ENCODE assay signal across 11 cellular contexts in the genomic region with DNA sequence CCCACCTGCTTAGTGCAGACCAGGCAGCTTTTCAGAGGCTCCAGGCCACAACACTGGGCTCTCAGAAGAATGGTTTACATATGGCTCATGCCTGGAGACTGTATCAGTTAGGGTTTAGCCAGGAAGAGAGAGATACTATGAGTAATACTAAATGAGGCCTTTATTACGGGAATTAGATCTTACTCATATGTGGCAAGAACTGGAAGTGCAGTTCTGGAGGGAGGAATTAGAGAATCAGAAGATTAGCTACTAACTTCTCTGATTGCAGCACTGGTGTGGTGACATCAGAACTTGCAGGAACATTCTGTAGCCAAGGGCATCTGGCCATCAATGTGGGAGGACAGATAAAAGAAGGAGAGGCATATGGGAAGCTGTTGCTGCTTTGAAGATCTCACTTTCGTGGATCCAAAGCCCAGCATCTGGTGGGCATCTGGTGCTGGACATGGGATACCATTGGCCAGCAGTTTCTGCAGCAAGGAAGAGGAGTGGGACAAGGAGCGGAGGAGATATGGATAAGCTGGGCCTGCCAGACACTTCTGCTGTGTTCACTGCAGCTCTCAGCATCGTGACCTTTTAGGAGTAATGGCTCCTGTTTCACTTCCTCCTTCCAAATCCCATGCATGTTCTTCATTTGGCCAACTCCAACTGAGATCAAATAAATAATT.
A peak's percentile ranks its signal among the peaks of the same experiment; 100 is the strongest.
DNase-seq lines count a peak whose midpoint lies in the region; ATAC-seq and TF ChIP-seq lines count a peak whose summit lies in the region.
"Had no signal": no experiment of that assay in that cellular context is flagged by ENCODE, and none has a peak within 500 bp of the region (broad histone marks: within the 10 kb centered on the region; RNA-seq: fewer than 3 reads in every experiment).

No MANE protein-coding gene starts in this region.

- no peaks in the 10 kb centered on the region for H3K9me2 ChIP-seq in hepatocyte (replicated peaks; ENCODE audit: insufficient read depth)

- no peaks in the 10 kb centered on the region for H3K27me3 Mint-ChIP-seq in chondrocyte (ENCODE audit: low read depth)

- no peak overlapping the region for H3K4me2 ChIP-seq in hepatocyte

- H3K4me3 ChIP-seq in astrocyte of the spinal cord (ENCODE audit: low read depth, low read length) (no peak overlapping the region), hepatocyte (no peak overlapping the region), tibial artery (no peak overlapping the region)
- H3K4me3 ChIP-seq: HAP-1 had no signal

- H3K4me3 Mint-ChIP-seq in chondrocyte (ENCODE audit: unreplicated experiment): no peak overlapping the region

- H3K79me2 ChIP-seq in hepatocyte: no peaks in the 10 kb centered on the region

- no peaks in the 10 kb centered on the region for H3K4me1 ChIP-seq in hepatocyte (ENCODE audit: insufficient read depth)
- H3K4me1 ChIP-seq in tibial artery: no peaks in the 10 kb centered on the region
- H3K4me1 ChIP-seq: HAP-1 had no signal

- in situ Hi-C loops in astrocyte of the spinal cord (cut with HindIII; ENCODE audit: low sequenced_read_pairs): no loop called here

- no peaks in the 10 kb centered on the region for H3K27me3 ChIP-seq in hepatocyte
- no peaks in the 10 kb centered on the region for H3K27me3 ChIP-seq in tibial artery

- H3K9me3 ChIP-seq in hepatocyte (ENCODE audit: low read depth) (peaks cover 7% of the 10 kb centered on the region), tibial artery (peaks cover 0 to 13% (median 0%) of the 10 kb centered on the region in 3 donors)
- H3K9me3 ChIP-seq: HAP-1 had no signal

- ATAC-seq in GM19452 (IDR thresholded peaks at IDR 0.05; ENCODE audit: unreplicated experiment): no peak

- no peaks in the 10 kb centered on the region for H3K36me3 Mint-ChIP-seq in chondrocyte (ENCODE audit: low read depth)

- H4K20me1 ChIP-seq in hepatocyte (ENCODE audit: insufficient read depth, poor library complexity, severe bottlenecking): no peaks in the 10 kb centered on the region

- peaks cover 33% of the 10 kb centered on the region for H3K9me3 Mint-ChIP-seq in chondrocyte (ENCODE audit: low read depth)

- H2AFZ ChIP-seq in hepatocyte: no peak overlapping the region

- no peak for TF ChIP-seq CTCF in astrocyte of the spinal cord (IDR thresholded peaks at IDR 0.05; ENCODE audit: low read depth, low read length)
- TF ChIP-seq CTCF in hepatocyte (IDR thresholded peaks at IDR 0.05; ENCODE audit: poor library complexity): no peak
- no peak for TF ChIP-seq CTCF in tibial artery (IDR thresholded peaks at IDR 0.05)
- no peak for TF ChIP-seq CTCF in chondrocyte (IDR thresholded peaks at IDR 0.05)

- H3K4me1 Mint-ChIP-seq in chondrocyte (ENCODE audit: low read depth): peaks cover 4% of the 10 kb centered on the region

- intact Hi-C loops in tibial artery (cut with DNase I; ENCODE audit: low total_unique reads): no loop called here

- peak overlapping the region; percentile 72 for H3K27ac ChIP-seq in hepatocyte
- H3K27ac ChIP-seq in tibial artery: no peak overlapping the region
- H3K27ac ChIP-seq: 22Rv1 had no signal

- WGBS in hepatocyte (ENCODE audit: low lambda C conversion rate, missing lambda C conversion rate): 74% methylated on average over 4 of the region's 4 CpGs

- peak; percentile 8 for DNase-seq in DMS53 (lab: John Stamatoyannopoulos, UW)
- DNase-seq in DMS53 treated with DMSO at 0.1 percent for 48 hours (lab: John Stamatoyannopoulos, UW; ENCODE audit: unreplicated experiment): no peak
- DNase-seq in astrocyte of the spinal cord (ENCODE audit: low read depth, low spot score): peak; percentile 92
- peak; percentile 66 for DNase-seq in hepatocyte (ENCODE audit: low spot score)
- DNase-seq in activated gamma-delta T cell (lab: John Stamatoyannopoulos, UW): no peak
- no peak for DNase-seq in tibial artery
- no peak for DNase-seq in chondrocyte (ENCODE audit: low spot score)
- DNase-seq: stimulated activated naive CD4-positive, alpha-beta T cell treated with Interleukin-2 at 50 U/mL for 16 hours had no signal

- no peak overlapping the region for H3K27ac Mint-ChIP-seq in chondrocyte (ENCODE audit: unreplicated experiment)

- H3K36me3 ChIP-seq in hepatocyte (replicated peaks; ENCODE audit: insufficient read depth, low read depth) (no peaks in the 10 kb centered on the region), tibial artery (no peaks in the 10 kb centered on the region)
- H3K36me3 ChIP-seq: HAP-1 had no signal

Comparison
In these comparisons a context has a peak if more than half of its experiments do, and no peak if none do; other contexts are left out.
1. DNase-seq: peak in DMS53 (single experiment), astrocyte of the spinal cord (single experiment) and hepatocyte (single experiment); none in DMS53 treated with DMSO at 0.1 percent for 48 hours (single experiment), activated gamma-delta T cell (single experiment), tibial artery (0 of 2) and chondrocyte (single experiment).